Comparison of ENCODE assay signal across 18 cellular contexts in the genomic region with DNA sequence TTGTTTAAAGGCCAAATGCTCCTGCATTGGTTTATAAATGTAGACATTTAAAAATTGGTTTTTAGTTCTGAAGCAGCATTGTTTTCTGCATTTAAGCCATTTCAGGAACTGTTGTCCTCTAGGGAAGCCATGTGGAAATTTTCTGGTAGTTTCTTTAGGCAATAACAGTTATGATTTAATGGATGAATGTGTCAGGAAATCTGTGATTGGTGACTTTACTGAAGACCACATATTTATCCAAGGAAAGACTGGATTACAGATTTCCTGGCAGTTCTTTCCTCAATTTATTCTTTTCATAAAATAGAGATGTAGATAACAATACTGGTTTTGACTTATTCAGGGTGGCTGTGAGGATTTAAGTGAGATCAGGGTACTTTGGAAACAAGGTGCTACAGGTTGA. TPM values are rescaled to one million over a fixed set of nuclear protein-coding genes. Genes with fewer than 3 reads are reported as not detected.
A peak's percentile ranks its signal among the peaks of the same experiment; 100 is the strongest.
DNase-seq lines count a peak whose midpoint lies in the region; ATAC-seq, FAIRE-seq and TF ChIP-seq lines count a peak whose summit lies in the region.
"Had no signal": no experiment of that assay in that cellular context is flagged by ENCODE, and none has a peak within 500 bp of the region (broad histone marks: within the 10 kb centered on the region; RNA-seq: fewer than 3 reads in every experiment).

No MANE protein-coding gene starts in this region.

- intact Hi-C loops in natural killer cell (cut with micrococcal nuclease): no loop called here

- no peak overlapping the region for H3K4me3 Mint-ChIP-seq in natural killer cell
- H3K4me3 Mint-ChIP-seq in natural killer cell treated with Interleukin-12 subunit alpha and Interleukin-12 subunit beta and Interleukin-15 and Interleukin-18, amount 100 ng/mL, for 72 hours: no peak overlapping the region
- no peak overlapping the region for H3K4me3 Mint-ChIP-seq in activated T-helper 17 cell treated with anti-CD3 and anti-CD28 coated beads, Interleukin-2, amount 50 U/mL, for 72 hours
- H3K4me3 Mint-ChIP-seq: B cell, GM23338 had no signal

- DNase-seq in natural killer cell (no peak), fibroblast of peridontal ligament (ENCODE audit: extremely low read depth) (peak; percentile 15), stromal cell of bone marrow (ENCODE audit: low read depth) (peak; percentile 27), NCI-H128 (lab: John Stamatoyannopoulos, UW; ENCODE audit: unreplicated experiment) (no peak), RCC 7860 (ENCODE audit: low spot score) (no peak), LoVo (ENCODE audit: low spot score) (no peak)
- no peak for DNase-seq in natural killer cell treated with Interleukin-12 subunit alpha and Interleukin-12 subunit beta and Interleukin-15 and Interleukin-18, amount 100 ng/mL, for 72 hours (ENCODE audit: low spot score)
- DNase-seq: Caco-2, HCEC 1CT had no signal

- FAIRE-seq in RCC 7860 (lab: Jason Lieb, UNC): no peak
- FAIRE-seq: A549, D721Med, G401.6, GM12891, GM18507, H54 had no signal

- H3K4me1 Mint-ChIP-seq in natural killer cell: peaks cover 49 to 50% of the 10 kb centered on the region in 2 donors
- peaks cover 30 to 42% of the 10 kb centered on the region in 2 donors for H3K4me1 Mint-ChIP-seq in natural killer cell treated with Interleukin-12 subunit alpha and Interleukin-12 subunit beta and Interleukin-15 and Interleukin-18, amount 100 ng/mL, for 72 hours (ENCODE audit: low read depth in 2 of 2)
- peaks cover 42% of the 10 kb centered on the region for H3K4me1 Mint-ChIP-seq in activated T-helper 17 cell treated with anti-CD3 and anti-CD28 coated beads, Interleukin-2, amount 50 U/mL, for 72 hours
- H3K4me1 Mint-ChIP-seq: GM23338 had no signal

- ATAC-seq in natural killer cell: no peak
- ATAC-seq in natural killer cell treated with Interleukin-12 subunit alpha and Interleukin-12 subunit beta and Interleukin-15 and Interleukin-18, amount 100 ng/mL, for 72 hours: no peak
- ATAC-seq in activated T-helper 17 cell treated with anti-CD3 and anti-CD28 coated beads, Interleukin-2, amount 50 U/mL, for 72 hours (replicated peaks): no peak
- ATAC-seq: GM23338 had no signal

- H3K27me3 Mint-ChIP-seq in natural killer cell (ENCODE audit: low read depth in 2 of 2): no peaks in the 10 kb centered on the region
- H3K27me3 Mint-ChIP-seq in natural killer cell treated with Interleukin-12 subunit alpha and Interleukin-12 subunit beta and Interleukin-15 and Interleukin-18, amount 100 ng/mL, for 72 hours: no peaks in the 10 kb centered on the region
- H3K27me3 Mint-ChIP-seq in activated T-helper 17 cell treated with anti-CD3 and anti-CD28 coated beads, Interleukin-2, amount 50 U/mL, for 72 hours: no peaks in the 10 kb centered on the region
- H3K27me3 Mint-ChIP-seq: B cell had no signal

- peak overlapping the region; percentile 7 to 30 for H3K27ac Mint-ChIP-seq in natural killer cell
- peak overlapping the region in 1 of 2 donors; percentile 8 for H3K27ac Mint-ChIP-seq in natural killer cell treated with Interleukin-12 subunit alpha and Interleukin-12 subunit beta and Interleukin-15 and Interleukin-18, amount 100 ng/mL, for 72 hours
- peak overlapping the region; percentile 71 for H3K27ac Mint-ChIP-seq in activated T-helper 17 cell treated with anti-CD3 and anti-CD28 coated beads, Interleukin-2, amount 50 U/mL, for 72 hours
- H3K27ac Mint-ChIP-seq: B cell, GM23338 had no signal

- peaks cover 16% of the 10 kb centered on the region for H3K36me3 Mint-ChIP-seq in natural killer cell
- H3K36me3 Mint-ChIP-seq in natural killer cell treated with Interleukin-12 subunit alpha and Interleukin-12 subunit beta and Interleukin-15 and Interleukin-18, amount 100 ng/mL, for 72 hours: peaks cover 14% of the 10 kb centered on the region
- peaks cover 20% of the 10 kb centered on the region for H3K36me3 Mint-ChIP-seq in activated T-helper 17 cell treated with anti-CD3 and anti-CD28 coated beads, Interleukin-2, amount 50 U/mL, for 72 hours (ENCODE audit: low read depth)

- peaks cover 4 to 9% of the 10 kb centered on the region in 2 donors for H3K9me3 Mint-ChIP-seq in natural killer cell
- H3K9me3 Mint-ChIP-seq in natural killer cell treated with Interleukin-12 subunit alpha and Interleukin-12 subunit beta and Interleukin-15 and Interleukin-18, amount 100 ng/mL, for 72 hours: peaks cover 6% of the 10 kb centered on the region
- H3K9me3 Mint-ChIP-seq in activated T-helper 17 cell treated with anti-CD3 and anti-CD28 coated beads, Interleukin-2, amount 50 U/mL, for 72 hours: peaks cover 7% of the 10 kb centered on the region

- TF ChIP-seq CTCF in natural killer cell (IDR thresholded peaks at IDR 0.05): no peak

RNA-seq across cellular contexts. Expression of a gene that starts 27.6 kb away (rescaled TPM):
- 10 to 100 TPM; 52.7 to 65.1 (median 61.6) TPM for total RNA-seq in natural killer cell
- total RNA-seq in natural killer cell treated with Interleukin-12 subunit alpha and Interleukin-12 subunit beta and Interleukin-15 and Interleukin-18, amount 100 ng/mL, for 72 hours: 10 to 100 TPM; 29.9 to 31.2 TPM
- 10 to 100 TPM; 56.3 to 81.9 TPM for total RNA-seq in activated T-helper 17 cell treated with anti-CD3 and anti-CD28 coated beads, Interleukin-2, amount 50 U/mL, for 72 hours

Comparison
In these comparisons a context has a peak if more than half of its experiments do, and no peak if none do; other contexts are left out.
1. DNase-seq: peak in fibroblast of peridontal ligament (single experiment) and stromal cell of bone marrow (single experiment); none in natural killer cell (single experiment), natural killer cell treated with Interleukin-12 subunit alpha and Interleukin-12 subunit beta and Interleukin-15 and Interleukin-18, amount 100 ng/mL, for 72 hours (single experiment), NCI-H128 (single experiment), RCC 7860 (single experiment) and LoVo (single experiment).